8 cellular contexts compared by ENCODE assay signal in the genomic region with DNA sequence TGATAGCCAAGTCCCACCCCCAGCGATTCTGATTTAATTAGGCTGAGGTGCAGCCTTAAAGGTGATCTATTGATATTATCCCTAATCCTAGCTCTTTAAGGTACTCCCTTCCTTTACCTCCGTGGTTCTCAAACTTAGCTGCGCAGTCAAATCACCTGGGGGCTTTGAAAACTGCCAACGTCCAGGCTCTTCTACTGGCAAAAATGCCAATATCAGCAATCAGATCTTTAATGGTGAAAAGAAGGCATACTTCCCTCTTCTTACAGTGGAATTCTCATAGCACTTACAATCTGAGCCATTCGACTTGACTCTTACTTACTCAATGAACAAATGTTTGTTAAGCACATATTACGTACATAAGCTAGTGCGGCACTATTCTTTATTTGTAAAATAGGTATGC. TPM values are rescaled to one million over a fixed set of nuclear protein-coding genes. Genes with fewer than 3 reads are reported as not detected.
DNase-seq lines count a peak whose midpoint lies in the region; ATAC-seq and TF ChIP-seq lines count a peak whose summit lies in the region.

No MANE protein-coding gene starts in this region.

- peaks cover 30% of the 10 kb centered on the region for H3K79me2 ChIP-seq in mammary epithelial cell (ENCODE audit: insufficient read depth, low read length)

- intact Hi-C loops in A673 (cut with micrococcal nuclease; ENCODE audit: unreplicated experiment) (no loop called here), mammary epithelial cell (cut with micrococcal nuclease) (loop anchor here (2.0 to 5.0 kb wide), 2 partner anchors 41 to 105 kb away; no protein-coding TSS in a partner anchor)

- in situ Hi-C loops in mammary epithelial cell (cut with MboI; ENCODE audit: low sequenced_read_pairs in 2 of 2), result no loop called here

- peak overlapping the region; percentile 90 for H2AFZ ChIP-seq in mammary epithelial cell (ENCODE audit: low read depth, low read length)

- H3K36me3 ChIP-seq in A673 (ENCODE audit: insufficient read depth, low read length, poor library complexity, severe bottlenecking), result no peaks in the 10 kb centered on the region
- H3K36me3 ChIP-seq in HUES6 (ENCODE audit: control insufficient read depth, insufficient read depth, low read length), result no peaks in the 10 kb centered on the region
- no peaks in the 10 kb centered on the region for H3K36me3 ChIP-seq in mammary epithelial cell (ENCODE audit: insufficient read depth, low read length)

- no peak for TF ChIP-seq CTCF in A673 (conservative IDR thresholded peaks at IDR 0.05; ENCODE audit: low read depth, low read length)
- TF ChIP-seq CTCF in mammary epithelial cell (conservative IDR thresholded peaks at IDR 0.05 in 1 of 2, IDR thresholded peaks at IDR 0.05 in 1 of 2; ENCODE audit: extremely low read depth in 1 of 2, insufficient read depth in 1 of 2, low read depth in 1 of 2, low read length in 2 of 2), result no peak

- ATAC-seq in naive B cell (ENCODE audit: low read depth in 2 of 2) (peak in 1 of 2 donors; percentile 1), HG03565 (IDR thresholded peaks at IDR 0.05; ENCODE audit: unreplicated experiment) (no peak), HG03469 (IDR thresholded peaks at IDR 0.05; ENCODE audit: unreplicated experiment) (no peak)

- dilution Hi-C loops in mammary epithelial cell (cut with HindIII; ENCODE audit: low sequenced_read_pairs), result no loop called here

- CTCF ChIA-PET in A673 (lab: Charles Lee), result no interaction called here
- CTCF ChIA-PET in mammary epithelial cell (lab: Charles Lee; ENCODE audit: low non-redundant PET), result no interaction called here

- POLR2A ChIA-PET in A673 (lab: Charles Lee; ENCODE audit: low non-redundant PET), result no interaction called here

- peak overlapping the region; percentile 98 for H3K4me3 ChIP-seq in A673 (ENCODE audit: low read depth, low read length, poor library complexity, severe bottlenecking)
- H3K4me3 ChIP-seq in HUES6 (ENCODE audit: low read depth, low read length), result peak overlapping the region; percentile 91
- peak overlapping the region; percentile 79 to 89 (median 88) for H3K4me3 ChIP-seq in mammary epithelial cell (replicated peaks in 1 of 3; ENCODE audit: insufficient read depth in 1 of 3, low read depth in 2 of 3, low read length in 3 of 3)

- H3K27ac ChIP-seq in A673 (ENCODE audit: low read depth, low read length, poor library complexity, severe bottlenecking) (no peak overlapping the region), HUES6 (ENCODE audit: low read depth, low read length) (no peak overlapping the region), mammary epithelial cell (ENCODE audit: insufficient read depth, low read depth, low read length) (no peak overlapping the region)

- 57% methylated on average over 7 of the region's 7 CpGs for WGBS in mammary epithelial cell (ENCODE audit: low coverage, missing lambda C conversion rate)

- no TSS peak for BruUV-seq in A673 (replicated peaks; lab: Mats Ljungman, UMichigan)
- BruUV-seq in mammary epithelial cell (replicated peaks; lab: Mats Ljungman, UMichigan), result no TSS peak

- H3K27me3 ChIP-seq in A673 (replicated peaks; ENCODE audit: insufficient read depth, low read depth, low read length, poor library complexity) (peaks cover 1% of the 10 kb centered on the region), HUES6 (ENCODE audit: control insufficient read depth, insufficient read depth, low read length) (0 out of 2 replicates have a peak, but pooled peaks cover 2% of the 10 kb centered on the region), mammary epithelial cell (ENCODE audit: insufficient read depth, low read length) (no peaks in the 10 kb centered on the region)

- peak overlapping the region; percentile 52 to 98 (median 96) for H3K4me3 Mint-ChIP-seq in naive B cell

- H3K36me3 Mint-ChIP-seq in naive B cell, result no peaks in the 10 kb centered on the region

- H3K4me1 ChIP-seq in A673 (ENCODE audit: insufficient read depth, low read length, poor library complexity, severe bottlenecking) (no peaks in the 10 kb centered on the region), HUES6 (ENCODE audit: control insufficient read depth, insufficient read depth, low read length) (peaks cover 5% of the 10 kb centered on the region; the same call in 1 of the 2 replicates), mammary epithelial cell (ENCODE audit: insufficient read depth, low read length) (peaks cover 14% of the 10 kb centered on the region)

- H3K9me3 Mint-ChIP-seq in naive B cell, result no peaks in the 10 kb centered on the region

- peak overlapping the region; percentile 80 for H3K4me2 ChIP-seq in mammary epithelial cell (ENCODE audit: insufficient read depth, low read depth, low read length)

- no peaks in the 10 kb centered on the region for H4K20me1 ChIP-seq in mammary epithelial cell (ENCODE audit: insufficient read depth, low read length)

- peak overlapping the region in 3 of 6 donors; percentile 40 to 55 (median 44) for H3K27ac Mint-ChIP-seq in naive B cell

- H3K27me3 Mint-ChIP-seq in naive B cell, result peaks cover 0 to 14% (median 9%) of the 10 kb centered on the region in 3 donors

- peaks cover 11 to 23% (median 13%) of the 10 kb centered on the region in 3 donors for H3K4me1 Mint-ChIP-seq in naive B cell

- H3K9ac ChIP-seq in HUES6 (ENCODE audit: low read length) (no peak overlapping the region), mammary epithelial cell (ENCODE audit: insufficient read depth, low read length) (no peak overlapping the region)

- DNase-seq in A673 (ENCODE audit: low spot score) (no peak), mammary epithelial cell (no peak), naive B cell (no peak), DMS79 (lab: John Stamatoyannopoulos, UW) (no peak), NCI-H2171 (lab: John Stamatoyannopoulos, UW) (no peak)

- H3K9me3 ChIP-seq in A673 (ENCODE audit: low read depth, low read length, poor library complexity, severe bottlenecking), result no peaks in the 10 kb centered on the region
- H3K9me3 ChIP-seq in HUES6 (ENCODE audit: control insufficient read depth, insufficient read depth, low read depth, low read length), result no peaks in the 10 kb centered on the region
- H3K9me3 ChIP-seq in mammary epithelial cell (replicated peaks; ENCODE audit: insufficient read depth, low read length), result no peaks in the 10 kb centered on the region

RNA-seq across cellular contexts. Expression of a gene that starts 0.7 kb away (rescaled TPM):
- total RNA-seq in A673 (2021), result 20.0 and 22.1 TPM in 2 replicates
- 10 to 100 TPM; 16.3 to 22.6 TPM for total RNA-seq in mammary epithelial cell
- 16.3 TPM for polyA plus RNA-seq in mammary epithelial cell
- 84.0 TPM for polyA minus RNA-seq in mammary epithelial cell
- polyA plus RNA-seq in naive B cell (ENCODE audit: low read depth in 6 of 6), result 10 to 100 TPM; 10.9 to 21.2 (median 14.9) TPM
